Comparison of ENCODE assay signal across 32 cellular contexts in genomic region chr14:24056800-24057184, GRCh38. TPM values are rescaled to one million over a fixed set of nuclear protein-coding genes. Genes with fewer than 3 reads are reported as not detected.
A peak's percentile ranks its signal among the peaks of the same experiment; 100 is the strongest.
DNase-seq lines count a peak whose midpoint lies in the region; ATAC-seq, FAIRE-seq and TF ChIP-seq lines count a peak whose summit lies in the region.
"Had no signal": no experiment of that assay in that cellular context is flagged by ENCODE, and none has a peak within 500 bp of the region (broad histone marks: within the 10 kb centered on the region; RNA-seq: fewer than 3 reads in every experiment).

No MANE protein-coding gene starts in this region.

- no peaks in the 10 kb centered on the region for H3K36me3 ChIP-seq in kidney (ENCODE audit: control insufficient read depth in 1 of 2, insufficient read depth in 2 of 2, low read length in 2 of 2)
- H3K36me3 ChIP-seq: heart right ventricle, tibial artery had no signal

- no peak for TF ChIP-seq CTCF in kidney (IDR thresholded peaks at IDR 0.05; ENCODE audit: borderline replicate concordance, extremely low read depth, insufficient read depth)

- no peaks in the 10 kb centered on the region for H3K9me3 ChIP-seq in kidney (ENCODE audit: control insufficient read depth in 1 of 2, low read length in 2 of 2)
- H3K9me3 ChIP-seq: heart right ventricle, psoas muscle, tibial artery had no signal

- POLR2A ChIA-PET in activated naive CD8-positive, alpha-beta T cell treated with anti-CD3 and anti-CD28 coated beads, Interleukin-2, amount 10 ng/mL, durations not matched to agents 7 days and 5 days (lab: Charles Lee): interaction anchor here (0.9 to 4.3 kb wide), 5 partner anchors 19 to 104 kb away, joined by 3 to 35 read pairs (median 21); partner anchors contain the start of gene IRF9

- H3K27ac Mint-ChIP-seq in activated naive CD8-positive, alpha-beta T cell treated with anti-CD3 and anti-CD28 coated beads, Interleukin-2, amount 10 ng/mL, durations not matched to agents 7 days and 5 days: no peak overlapping the region
- no peak overlapping the region for H3K27ac Mint-ChIP-seq in activated naive CD8-positive, alpha-beta T cell treated with anti-CD3 and anti-CD28 coated beads for 36 hours
- peak overlapping the region; percentile 82 for H3K27ac Mint-ChIP-seq in stimulated activated effector memory CD8-positive, alpha-beta T cell treated with anti-CD3 and anti-CD28 coated beads, Interleukin-12 subunit alpha, Interleukin-12 subunit beta, amount 100 ng/mL, for 72 hours
- H3K27ac Mint-ChIP-seq: activated CD4-positive, alpha-beta memory T cell treated with anti-CD3 and anti-CD28 coated beads for 36 hours; activated naive CD4-positive, alpha-beta T cell treated with anti-CD3 and anti-CD28 coated beads, Interleukin-2, amount 50 U/mL, for 24 hours; HFFc6; naive B cell; T-helper 1 cell treated with Interleukin-12 subunit alpha and Interleukin-12 subunit beta and Interleukin-4 antibody, amounts not matched to agents 30 μg/mL and 1 μg/mL, for 36 hours had no signal

- no peak for FAIRE-seq in kidney (lab: Jason Lieb, UNC)
- FAIRE-seq: frontal cortex, keratinocyte had no signal

- no peak overlapping the region for H3K9ac ChIP-seq in kidney (ENCODE audit: low read length in 2 of 2)

- intact Hi-C loops in kidney (cut with DNase I): no loop called here

- H3K4me1 ChIP-seq in kidney (ENCODE audit: control insufficient read depth in 1 of 2, insufficient read depth in 1 of 2, low read depth in 1 of 2, low read length in 2 of 2): peaks cover 16 to 18% of the 10 kb centered on the region in 2 donors

- no peak for ATAC-seq in activated naive CD8-positive, alpha-beta T cell treated with anti-CD3 and anti-CD28 coated beads, Interleukin-2, amount 10 ng/mL, durations not matched to agents 7 days and 5 days (ENCODE audit: low read depth)
- no peak for ATAC-seq in stimulated activated effector memory CD8-positive, alpha-beta T cell treated with anti-CD3 and anti-CD28 coated beads, Interleukin-12 subunit alpha, Interleukin-12 subunit beta, amount 100 ng/mL, for 72 hours
- ATAC-seq in GM18498 (IDR thresholded peaks at IDR 0.05; ENCODE audit: unreplicated experiment): no peak
- ATAC-seq: heart right ventricle, psoas muscle had no signal

- H3K36me3 Mint-ChIP-seq in activated naive CD8-positive, alpha-beta T cell treated with anti-CD3 and anti-CD28 coated beads, Interleukin-2, amount 10 ng/mL, durations not matched to agents 7 days and 5 days: no peaks in the 10 kb centered on the region
- no peaks in the 10 kb centered on the region for H3K36me3 Mint-ChIP-seq in activated naive CD8-positive, alpha-beta T cell treated with anti-CD3 and anti-CD28 coated beads for 36 hours
- H3K36me3 Mint-ChIP-seq in stimulated activated effector memory CD8-positive, alpha-beta T cell treated with anti-CD3 and anti-CD28 coated beads, Interleukin-12 subunit alpha, Interleukin-12 subunit beta, amount 100 ng/mL, for 72 hours: peaks cover 12% of the 10 kb centered on the region
- H3K36me3 Mint-ChIP-seq: activated CD4-positive, alpha-beta memory T cell treated with anti-CD3 and anti-CD28 coated beads for 36 hours; activated naive CD4-positive, alpha-beta T cell treated with anti-CD3 and anti-CD28 coated beads, Interleukin-2, amount 50 U/mL, for 24 hours; CD4-positive, alpha-beta memory T cell; naive B cell had no signal

- no peaks in the 10 kb centered on the region for H3K9me3 Mint-ChIP-seq in activated naive CD8-positive, alpha-beta T cell treated with anti-CD3 and anti-CD28 coated beads, Interleukin-2, amount 10 ng/mL, durations not matched to agents 7 days and 5 days
- no peaks in the 10 kb centered on the region for H3K9me3 Mint-ChIP-seq in activated naive CD8-positive, alpha-beta T cell treated with anti-CD3 and anti-CD28 coated beads for 36 hours
- H3K9me3 Mint-ChIP-seq in stimulated activated effector memory CD8-positive, alpha-beta T cell treated with anti-CD3 and anti-CD28 coated beads, Interleukin-12 subunit alpha, Interleukin-12 subunit beta, amount 100 ng/mL, for 72 hours: no peaks in the 10 kb centered on the region
- H3K9me3 Mint-ChIP-seq: activated CD4-positive, alpha-beta memory T cell treated with anti-CD3 and anti-CD28 coated beads for 36 hours; activated naive CD4-positive, alpha-beta T cell treated with anti-CD3 and anti-CD28 coated beads, Interleukin-2, amount 50 U/mL, for 24 hours; activated T-helper 1 cell treated with anti-CD3 and anti-CD28 coated beads, Interleukin-12 subunit alpha, Interleukin-12 subunit beta, Interleukin-2, Interleukin-4 antibody, amounts not matched to agents 30 ng/mL and 10 ng/mL and 1 ng/mL, durations not matched to agents 14 hours and 24 hours and 36 hours; CD4-positive, alpha-beta memory T cell; HFFc6; naive B cell; T-helper 1 cell treated with Interleukin-12 subunit alpha and Interleukin-12 subunit beta and Interleukin-4 antibody, amounts not matched to agents 30 μg/mL and 1 μg/mL, for 36 hours had no signal

- H3K4me1 Mint-ChIP-seq in activated naive CD8-positive, alpha-beta T cell treated with anti-CD3 and anti-CD28 coated beads, Interleukin-2, amount 10 ng/mL, durations not matched to agents 7 days and 5 days: peaks cover 9% of the 10 kb centered on the region
- H3K4me1 Mint-ChIP-seq in activated naive CD8-positive, alpha-beta T cell treated with anti-CD3 and anti-CD28 coated beads for 36 hours: peaks cover 16% of the 10 kb centered on the region
- peaks cover 37% of the 10 kb centered on the region for H3K4me1 Mint-ChIP-seq in stimulated activated effector memory CD8-positive, alpha-beta T cell treated with anti-CD3 and anti-CD28 coated beads, Interleukin-12 subunit alpha, Interleukin-12 subunit beta, amount 100 ng/mL, for 72 hours

- peak; percentile 22 for DNase-seq in activated naive CD8-positive, alpha-beta T cell treated with anti-CD3 and anti-CD28 coated beads, Interleukin-2, amount 10 ng/mL, durations not matched to agents 7 days and 5 days
- no peak for DNase-seq in activated naive CD8-positive, alpha-beta T cell treated with anti-CD3 and anti-CD28 coated beads for 36 hours
- DNase-seq in kidney (peak; percentile 57), RKO (ENCODE audit: low spot score) (no peak)
- no peak for DNase-seq in stimulated activated effector memory CD8-positive, alpha-beta T cell treated with anti-CD3 and anti-CD28 coated beads, Interleukin-12 subunit alpha, Interleukin-12 subunit beta, amount 100 ng/mL, for 72 hours (ENCODE audit: low spot score in 2 of 2)
- DNase-seq: activated CD4-positive, alpha-beta memory T cell treated with anti-CD3 and anti-CD28 coated beads for 36 hours; activated CD4-positive, alpha-beta T cell treated with anti-CD3 and anti-CD28 coated beads for 1 hour; activated CD8-positive, alpha-beta memory T cell treated with anti-CD3 and anti-CD28 coated beads, Interleukin-2, amount 50 U/mL, for 48 hours; AML-193; CD4-positive, alpha-beta memory T cell; DMS 273 treated with DMSO at 0.1 percent for 48 hours; GOT3; heart right ventricle; HFFc6; IMR-90; midbrain; naive B cell; NCI-H774; nucleus accumbens; psoas muscle; stimulated activated CD4-positive, alpha-beta T cell treated with anti-CD3 and anti-CD28 coated beads, Interleukin-4, amount 100 ng/mL, for 24 hours had no signal

- peaks cover 10% of the 10 kb centered on the region for H3K27me3 Mint-ChIP-seq in activated naive CD8-positive, alpha-beta T cell treated with anti-CD3 and anti-CD28 coated beads, Interleukin-2, amount 10 ng/mL, durations not matched to agents 7 days and 5 days
- H3K27me3 Mint-ChIP-seq in activated naive CD8-positive, alpha-beta T cell treated with anti-CD3 and anti-CD28 coated beads for 36 hours: peaks cover 3% of the 10 kb centered on the region
- H3K27me3 Mint-ChIP-seq: activated naive CD4-positive, alpha-beta T cell treated with anti-CD3 and anti-CD28 coated beads, Interleukin-2, amount 50 U/mL, for 24 hours had no signal

- no peak overlapping the region for H3K4me3 ChIP-seq in kidney (ENCODE audit: low read length in 2 of 2)
- H3K4me3 ChIP-seq: heart right ventricle, psoas muscle, SK-N-MC, tibial artery had no signal

- no peak overlapping the region for H3K4me3 Mint-ChIP-seq in activated naive CD8-positive, alpha-beta T cell treated with anti-CD3 and anti-CD28 coated beads, Interleukin-2, amount 10 ng/mL, durations not matched to agents 7 days and 5 days
- no peak overlapping the region for H3K4me3 Mint-ChIP-seq in activated naive CD8-positive, alpha-beta T cell treated with anti-CD3 and anti-CD28 coated beads for 36 hours
- no peak overlapping the region for H3K4me3 Mint-ChIP-seq in stimulated activated effector memory CD8-positive, alpha-beta T cell treated with anti-CD3 and anti-CD28 coated beads, Interleukin-12 subunit alpha, Interleukin-12 subunit beta, amount 100 ng/mL, for 72 hours
- H3K4me3 Mint-ChIP-seq: activated CD4-positive, alpha-beta memory T cell treated with anti-CD3 and anti-CD28 coated beads for 36 hours; activated naive CD4-positive, alpha-beta T cell treated with anti-CD3 and anti-CD28 coated beads, Interleukin-2, amount 50 U/mL, for 24 hours; activated T-helper 1 cell treated with anti-CD3 and anti-CD28 coated beads, Interleukin-12 subunit alpha, Interleukin-12 subunit beta, Interleukin-2, Interleukin-4 antibody, amounts not matched to agents 30 ng/mL and 10 ng/mL and 1 ng/mL, durations not matched to agents 14 hours and 24 hours and 36 hours; CD4-positive, alpha-beta memory T cell; HFFc6; naive B cell; T-helper 1 cell treated with Interleukin-12 subunit alpha and Interleukin-12 subunit beta and Interleukin-4 antibody, amounts not matched to agents 30 μg/mL and 1 μg/mL, for 36 hours had no signal

- H3K27ac ChIP-seq in kidney (ENCODE audit: low read depth in 2 of 2, low read length in 2 of 2): no peak overlapping the region
- H3K27ac ChIP-seq: heart right ventricle, psoas muscle, RWPE1, SK-N-MC, tibial artery had no signal

RNA-seq across cellular contexts. Expression of gene CARMIL3, which starts 5.0 kb away (rescaled TPM):
- total RNA-seq in activated naive CD8-positive, alpha-beta T cell treated with anti-CD3 and anti-CD28 coated beads, Interleukin-2, amount 10 ng/mL, durations not matched to agents 7 days and 5 days: under 1 TPM; 0.80 to 0.91 TPM
- under 1 TPM; 0.43 to 0.56 TPM for total RNA-seq in activated naive CD8-positive, alpha-beta T cell treated with anti-CD3 and anti-CD28 coated beads for 36 hours
- total RNA-seq in kidney: 1.4 TPM
- polyA plus RNA-seq in kidney (ENCODE audit: insufficient read depth, low read depth, low replicate concordance): 1.5 TPM
- total RNA-seq: HFFc6 had no signal
- polyA plus RNA-seq: CD4-positive, alpha-beta memory T cell; IMR-90 had no signal

RNA-seq across cellular contexts. Expression of gene CPNE6, which starts 14.6 kb away (rescaled TPM):
- total RNA-seq in activated naive CD8-positive, alpha-beta T cell treated with anti-CD3 and anti-CD28 coated beads, Interleukin-2, amount 10 ng/mL, durations not matched to agents 7 days and 5 days: under 1 TPM in 1 of 2 experiments, not detected in 1; 0.14 TPM
- total RNA-seq in activated naive CD8-positive, alpha-beta T cell treated with anti-CD3 and anti-CD28 coated beads for 36 hours: not detected
- total RNA-seq in kidney: 0.19 TPM
- polyA plus RNA-seq in kidney (ENCODE audit: insufficient read depth, low read depth, low replicate concordance): 3.4 TPM
- total RNA-seq: A673; activated CD4-positive, alpha-beta memory T cell treated with anti-CD3 and anti-CD28 coated beads for 36 hours; activated T-helper 1 cell treated with anti-CD3 and anti-CD28 coated beads, Interleukin-12 subunit alpha, Interleukin-12 subunit beta, Interleukin-2, Interleukin-4 antibody, amounts not matched to agents 30 ng/mL and 10 ng/mL and 1 ng/mL, durations not matched to agents 14 hours and 24 hours and 36 hours; CD4-positive, alpha-beta memory T cell; HFFc6; IMR-90; liver; psoas muscle had no signal
- polyA plus RNA-seq: heart right ventricle, IMR-90, keratinocyte had no signal

RNA-seq across cellular contexts. Expression of gene PCK2, which starts 37.3 kb away (rescaled TPM):
- 10 to 100 TPM; 47.4 to 50.6 TPM for total RNA-seq in activated naive CD8-positive, alpha-beta T cell treated with anti-CD3 and anti-CD28 coated beads, Interleukin-2, amount 10 ng/mL, durations not matched to agents 7 days and 5 days
- 100 to 1,000 TPM; 110 TPM for total RNA-seq in activated naive CD8-positive, alpha-beta T cell treated with anti-CD3 and anti-CD28 coated beads for 36 hours
- 36.1 TPM for total RNA-seq in kidney
- 140 TPM for polyA plus RNA-seq in kidney (ENCODE audit: insufficient read depth, low read depth, low replicate concordance)

RNA-seq across cellular contexts. Expression of gene DCAF11, which starts 57.8 kb away (rescaled TPM):
- total RNA-seq in activated naive CD8-positive, alpha-beta T cell treated with anti-CD3 and anti-CD28 coated beads, Interleukin-2, amount 10 ng/mL, durations not matched to agents 7 days and 5 days: 100 to 1,000 TPM; 100 to 105 TPM
- 10 to 100 TPM; 56.0 to 56.7 TPM for total RNA-seq in activated naive CD8-positive, alpha-beta T cell treated with anti-CD3 and anti-CD28 coated beads for 36 hours
- 81.1 TPM for total RNA-seq in kidney
- polyA plus RNA-seq in kidney (ENCODE audit: insufficient read depth, low read depth, low replicate concordance): 69.4 TPM

RNA-seq across cellular contexts. Expression of gene NRL, which starts 58.0 kb away (rescaled TPM):
- 1 to 10 TPM; 3.3 to 3.4 TPM for total RNA-seq in activated naive CD8-positive, alpha-beta T cell treated with anti-CD3 and anti-CD28 coated beads, Interleukin-2, amount 10 ng/mL, durations not matched to agents 7 days and 5 days
- total RNA-seq in activated naive CD8-positive, alpha-beta T cell treated with anti-CD3 and anti-CD28 coated beads for 36 hours: 1 to 10 TPM; 1.8 to 2.6 TPM
- total RNA-seq in kidney: 4.9 TPM
- 5.5 TPM for polyA plus RNA-seq in kidney (ENCODE audit: insufficient read depth, low read depth, low replicate concordance)

Comparison
In these comparisons a context has a peak if more than half of its experiments do, and no peak if none do; other contexts are left out.
1. DNase-seq: peak in activated naive CD8-positive, alpha-beta T cell treated with anti-CD3 and anti-CD28 coated beads, Interleukin-2, amount 10 ng/mL, durations not matched to agents 7 days and 5 days (single experiment) and kidney (single experiment); none in activated naive CD8-positive, alpha-beta T cell treated with anti-CD3 and anti-CD28 coated beads for 36 hours (single experiment), stimulated activated effector memory CD8-positive, alpha-beta T cell treated with anti-CD3 and anti-CD28 coated beads, Interleukin-12 subunit alpha, Interleukin-12 subunit beta, amount 100 ng/mL, for 72 hours (0 of 2) and RKO (single experiment).